1 cellular context compared by ENCODE assay signal in the genomic region with DNA sequence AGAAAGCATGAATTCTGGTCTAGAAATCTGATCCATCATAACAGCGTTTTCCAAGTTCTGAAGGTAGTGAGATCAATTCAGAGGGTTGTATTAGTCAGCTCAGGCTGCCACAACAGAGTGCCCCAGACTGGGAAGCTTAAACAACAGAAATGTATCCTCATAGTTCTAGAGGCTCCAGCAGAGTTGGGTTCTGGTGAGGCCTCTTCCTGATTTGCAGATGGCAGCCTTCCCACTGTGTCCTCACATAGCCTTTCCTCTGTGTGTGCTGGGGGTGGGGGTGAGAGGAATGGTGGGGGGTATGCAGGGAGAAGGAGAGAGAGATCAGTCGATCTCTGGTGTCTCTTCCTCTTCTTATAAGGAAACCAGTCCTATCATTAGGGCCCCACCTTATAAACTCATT.
TF ChIP-seq lines count a peak whose summit lies in the region.

No MANE protein-coding gene starts in this region.

TF ChIP-seq in GM23338, 12 proteins besides CTCF, POLR2A, EP300 and RAD21 (continued from another document):
- TF ChIP-seq, protein P1, sequence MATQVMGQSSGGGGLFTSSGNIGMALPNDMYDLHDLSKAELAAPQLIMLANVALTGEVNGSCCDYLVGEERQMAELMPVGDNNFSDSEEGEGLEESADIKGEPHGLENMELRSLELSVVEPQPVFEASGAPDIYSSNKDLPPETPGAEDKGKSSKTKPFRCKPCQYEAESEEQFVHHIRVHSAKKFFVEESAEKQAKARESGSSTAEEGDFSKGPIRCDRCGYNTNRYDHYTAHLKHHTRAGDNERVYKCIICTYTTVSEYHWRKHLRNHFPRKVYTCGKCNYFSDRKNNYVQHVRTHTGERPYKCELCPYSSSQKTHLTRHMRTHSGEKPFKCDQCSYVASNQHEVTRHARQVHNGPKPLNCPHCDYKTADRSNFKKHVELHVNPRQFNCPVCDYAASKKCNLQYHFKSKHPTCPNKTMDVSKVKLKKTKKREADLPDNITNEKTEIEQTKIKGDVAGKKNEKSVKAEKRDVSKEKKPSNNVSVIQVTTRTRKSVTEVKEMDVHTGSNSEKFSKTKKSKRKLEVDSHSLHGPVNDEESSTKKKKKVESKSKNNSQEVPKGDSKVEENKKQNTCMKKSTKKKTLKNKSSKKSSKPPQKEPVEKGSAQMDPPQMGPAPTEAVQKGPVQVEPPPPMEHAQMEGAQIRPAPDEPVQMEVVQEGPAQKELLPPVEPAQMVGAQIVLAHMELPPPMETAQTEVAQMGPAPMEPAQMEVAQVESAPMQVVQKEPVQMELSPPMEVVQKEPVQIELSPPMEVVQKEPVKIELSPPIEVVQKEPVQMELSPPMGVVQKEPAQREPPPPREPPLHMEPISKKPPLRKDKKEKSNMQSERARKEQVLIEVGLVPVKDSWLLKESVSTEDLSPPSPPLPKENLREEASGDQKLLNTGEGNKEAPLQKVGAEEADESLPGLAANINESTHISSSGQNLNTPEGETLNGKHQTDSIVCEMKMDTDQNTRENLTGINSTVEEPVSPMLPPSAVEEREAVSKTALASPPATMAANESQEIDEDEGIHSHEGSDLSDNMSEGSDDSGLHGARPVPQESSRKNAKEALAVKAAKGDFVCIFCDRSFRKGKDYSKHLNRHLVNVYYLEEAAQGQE (IDR thresholded peaks at IDR 0.05; ENCODE audit: unreplicated experiment), result no peak
- TF ChIP-seq, protein P2, sequence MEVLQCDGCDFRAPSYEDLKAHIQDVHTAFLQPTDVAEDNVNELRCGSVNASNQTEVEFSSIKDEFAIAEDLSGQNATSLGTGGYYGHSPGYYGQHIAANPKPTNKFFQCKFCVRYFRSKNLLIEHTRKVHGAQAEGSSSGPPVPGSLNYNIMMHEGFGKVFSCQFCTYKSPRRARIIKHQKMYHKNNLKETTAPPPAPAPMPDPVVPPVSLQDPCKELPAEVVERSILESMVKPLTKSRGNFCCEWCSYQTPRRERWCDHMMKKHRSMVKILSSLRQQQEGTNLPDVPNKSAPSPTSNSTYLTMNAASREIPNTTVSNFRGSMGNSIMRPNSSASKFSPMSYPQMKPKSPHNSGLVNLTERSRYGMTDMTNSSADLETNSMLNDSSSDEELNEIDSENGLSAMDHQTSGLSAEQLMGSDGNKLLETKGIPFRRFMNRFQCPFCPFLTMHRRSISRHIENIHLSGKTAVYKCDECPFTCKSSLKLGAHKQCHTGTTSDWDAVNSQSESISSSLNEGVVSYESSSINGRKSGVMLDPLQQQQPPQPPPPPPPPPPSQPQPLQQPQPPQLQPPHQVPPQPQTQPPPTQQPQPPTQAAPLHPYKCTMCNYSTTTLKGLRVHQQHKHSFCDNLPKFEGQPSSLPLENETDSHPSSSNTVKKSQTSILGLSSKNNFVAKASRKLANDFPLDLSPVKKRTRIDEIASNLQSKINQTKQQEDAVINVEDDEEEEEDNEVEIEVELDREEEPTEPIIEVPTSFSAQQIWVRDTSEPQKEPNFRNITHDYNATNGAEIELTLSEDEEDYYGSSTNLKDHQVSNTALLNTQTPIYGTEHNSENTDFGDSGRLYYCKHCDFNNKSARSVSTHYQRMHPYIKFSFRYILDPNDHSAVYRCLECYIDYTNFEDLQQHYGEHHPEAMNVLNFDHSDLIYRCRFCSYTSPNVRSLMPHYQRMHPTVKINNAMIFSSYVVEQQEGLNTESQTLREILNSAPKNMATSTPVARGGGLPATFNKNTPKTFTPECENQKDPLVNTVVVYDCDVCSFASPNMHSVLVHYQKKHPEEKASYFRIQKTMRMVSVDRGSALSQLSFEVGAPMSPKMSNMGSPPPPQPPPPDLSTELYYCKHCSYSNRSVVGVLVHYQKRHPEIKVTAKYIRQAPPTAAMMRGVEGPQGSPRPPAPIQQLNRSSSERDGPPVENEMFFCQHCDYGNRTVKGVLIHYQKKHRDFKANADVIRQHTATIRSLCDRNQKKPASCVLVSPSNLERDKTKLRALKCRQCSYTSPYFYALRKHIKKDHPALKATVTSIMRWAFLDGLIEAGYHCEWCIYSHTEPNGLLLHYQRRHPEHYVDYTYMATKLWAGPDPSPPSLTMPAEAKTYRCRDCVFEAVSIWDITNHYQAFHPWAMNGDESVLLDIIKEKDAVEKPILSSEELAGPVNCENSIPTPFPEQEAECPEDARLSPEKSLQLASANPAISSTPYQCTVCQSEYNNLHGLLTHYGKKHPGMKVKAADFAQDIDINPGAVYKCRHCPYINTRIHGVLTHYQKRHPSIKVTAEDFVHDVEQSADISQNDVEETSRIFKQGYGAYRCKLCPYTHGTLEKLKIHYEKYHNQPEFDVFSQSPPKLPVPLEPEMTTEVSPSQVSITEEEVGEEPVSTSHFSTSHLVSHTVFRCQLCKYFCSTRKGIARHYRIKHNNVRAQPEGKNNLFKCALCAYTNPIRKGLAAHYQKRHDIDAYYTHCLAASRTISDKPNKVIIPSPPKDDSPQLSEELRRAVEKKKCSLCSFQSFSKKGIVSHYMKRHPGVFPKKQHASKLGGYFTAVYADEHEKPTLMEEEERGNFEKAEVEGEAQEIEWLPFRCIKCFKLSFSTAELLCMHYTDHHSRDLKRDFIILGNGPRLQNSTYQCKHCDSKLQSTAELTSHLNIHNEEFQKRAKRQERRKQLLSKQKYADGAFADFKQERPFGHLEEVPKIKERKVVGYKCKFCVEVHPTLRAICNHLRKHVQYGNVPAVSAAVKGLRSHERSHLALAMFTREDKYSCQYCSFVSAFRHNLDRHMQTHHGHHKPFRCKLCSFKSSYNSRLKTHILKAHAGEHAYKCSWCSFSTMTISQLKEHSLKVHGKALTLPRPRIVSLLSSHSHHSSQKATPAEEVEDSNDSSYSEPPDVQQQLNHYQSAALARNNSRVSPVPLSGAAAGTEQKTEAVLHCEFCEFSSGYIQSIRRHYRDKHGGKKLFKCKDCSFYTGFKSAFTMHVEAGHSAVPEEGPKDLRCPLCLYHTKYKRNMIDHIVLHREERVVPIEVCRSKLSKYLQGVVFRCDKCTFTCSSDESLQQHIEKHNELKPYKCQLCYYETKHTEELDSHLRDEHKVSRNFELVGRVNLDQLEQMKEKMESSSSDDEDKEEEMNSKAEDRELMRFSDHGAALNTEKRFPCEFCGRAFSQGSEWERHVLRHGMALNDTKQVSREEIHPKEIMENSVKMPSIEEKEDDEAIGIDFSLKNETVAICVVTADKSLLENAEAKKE (CRISPR knock-in tag; IDR thresholded peaks at IDR 0.05), result no peak
- no peak for TF ChIP-seq JUNB (IDR thresholded peaks at IDR 0.05; ENCODE audit: unreplicated experiment)
TF ChIP-seq in GM23338: peak in this region for 0.
